ENCODE assay signal across 14 cellular contexts in the genomic region with DNA sequence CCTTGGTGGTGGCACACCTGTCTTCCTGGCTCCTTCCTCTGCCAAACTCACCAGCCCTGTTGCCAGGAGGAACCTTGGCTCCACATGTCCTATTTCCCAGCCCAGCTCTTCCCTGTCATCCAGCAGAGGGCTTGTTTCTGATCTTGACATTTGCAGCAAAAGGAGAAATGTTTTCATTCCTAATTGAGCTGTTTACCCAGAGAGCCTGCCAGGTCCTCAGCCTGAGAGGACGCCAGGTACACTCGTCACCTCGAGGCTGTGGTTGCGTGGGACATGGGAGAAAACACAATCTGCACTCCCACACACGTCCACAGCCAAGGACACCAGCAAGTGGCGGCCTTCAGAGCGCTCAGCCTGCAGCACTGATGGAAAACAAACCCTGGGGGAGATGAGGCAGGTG.
DNase-seq lines count a peak whose midpoint lies in the region; TF ChIP-seq lines count a peak whose summit lies in the region.
"Had no signal": no experiment of that assay in that cellular context is flagged by ENCODE, and none has a peak within 500 bp of the region (broad histone marks: within the 10 kb centered on the region; RNA-seq: fewer than 3 reads in every experiment).

No MANE protein-coding gene starts in this region.

- in situ Hi-C loops in GM23248 (cut with MboI): no loop called here

- H3K36me3 ChIP-seq in BLaER1 (no peaks in the 10 kb centered on the region), ovary (no peaks in the 10 kb centered on the region), GM23248 (ENCODE audit: low read depth) (no peaks in the 10 kb centered on the region)

- H4K20me1 ChIP-seq in BLaER1 (no peaks in the 10 kb centered on the region), GM23248 (ENCODE audit: insufficient read depth) (no peaks in the 10 kb centered on the region)

- H3K4me3 ChIP-seq in BLaER1: no peak overlapping the region
- H3K4me3 ChIP-seq in ovary: no peak overlapping the region
- H3K4me3 ChIP-seq in GM23248: no peak overlapping the region
- H3K4me3 ChIP-seq: adrenal gland, vagina had no signal

- TF ChIP-seq CTCF in ovary (IDR thresholded peaks at IDR 0.05): peak in 1 of 3 donors; percentile 48

- no peak overlapping the region for H3K9ac ChIP-seq in BLaER1
- no peak overlapping the region for H3K9ac ChIP-seq in GM23248

- H3K9me3 ChIP-seq in BLaER1 (no peaks in the 10 kb centered on the region), ovary (no peaks in the 10 kb centered on the region), GM23248 (ENCODE audit: low read depth) (no peaks in the 10 kb centered on the region)
- H3K9me3 ChIP-seq: adrenal gland, vagina had no signal

- DNase-seq in NCI-H1092 treated with DMSO at 0.1 percent for 48 hours (lab: John Stamatoyannopoulos, UW) (peak; percentile 49), cerebellum (ENCODE audit: low spot score) (peak; percentile 87), ovary (peak; percentile 74 to 90 (median 85)), NK-92 (lab: John Stamatoyannopoulos, UW; ENCODE audit: unreplicated experiment) (no peak), COLO829 (ENCODE audit: low spot score) (no peak), GM23248 (no peak)
- DNase-seq in stimulated activated CD4-positive, alpha-beta T cell treated with anti-CD3 and anti-CD28 coated beads, Interleukin-4, amount 100 ng/mL, for 4 hours: no peak
- DNase-seq: foreskin keratinocyte; naive B cell; stimulated activated naive CD8-positive, alpha-beta T cell treated with anti-CD3 and anti-CD28 coated beads, Interleukin-15, Interleukin-2, amounts not matched to agents 100 U/mL and 50 U/mL, for 24 hours; T-cell had no signal

- TF ChIP-seq POLR2A in ovary (IDR thresholded peaks at IDR 0.05): no peak

- no peaks in the 10 kb centered on the region for H3K79me2 ChIP-seq in GM23248 (ENCODE audit: insufficient read depth)

- H3F3A ChIP-seq in GM23248 (ENCODE audit: insufficient read depth): no peaks in the 10 kb centered on the region

- TF ChIP-seq EP300 in ovary (IDR thresholded peaks at IDR 0.05): no peak

- H3K9me2 ChIP-seq in GM23248 (ENCODE audit: insufficient read depth): no peaks in the 10 kb centered on the region

- H3K27me3 ChIP-seq in BLaER1 (no peaks in the 10 kb centered on the region), ovary (no peaks in the 10 kb centered on the region), GM23248 (replicated peaks; ENCODE audit: insufficient read depth) (no peaks in the 10 kb centered on the region)
- H3K27me3 ChIP-seq: adrenal gland, foreskin keratinocyte, vagina had no signal

- H2AFZ ChIP-seq in GM23248: no peak overlapping the region

- intact Hi-C loops in ovary (cut with DNase I): loop anchor here in 1 of 4 donors (5.0 to 10.0 kb wide), 2 partner anchors 51 to 199 kb away; a partner anchor contains a TSS

- H3K27ac ChIP-seq in BLaER1 (no peak overlapping the region), ovary (peak overlapping the region; percentile 64 to 67), GM23248 (no peak overlapping the region)
- H3K27ac ChIP-seq: adrenal gland, foreskin keratinocyte, vagina had no signal

- H3K4me2 ChIP-seq in BLaER1: peak overlapping the region; percentile 27
- H3K4me2 ChIP-seq in GM23248 (ENCODE audit: unreplicated experiment): no peak overlapping the region

- 10 to 23% (median 17%) methylated on average over 7 of the region's 7 CpGs for WGBS in ovary, 3 donors
- 87% methylated on average over 7 of the region's 7 CpGs for WGBS in GM23248 (ENCODE audit: low coverage in 1 of 2, low lambda C conversion rate in 2 of 2, missing lambda C conversion rate in 2 of 2), 2 experiments

- H3K4me1 ChIP-seq in BLaER1 (peaks cover 43% of the 10 kb centered on the region), ovary (ENCODE audit: insufficient read depth) (peaks cover 42% of the 10 kb centered on the region), GM23248 (ENCODE audit: insufficient read depth) (no peaks in the 10 kb centered on the region)

Comparison
In these comparisons a context has a peak if more than half of its experiments do, and no peak if none do; other contexts are left out.
1. H3K27ac ChIP-seq: peak in ovary (2 of 2); none in BLaER1 (single experiment) and GM23248 (single experiment).
2. DNase-seq: peak in NCI-H1092 treated with DMSO at 0.1 percent for 48 hours (single experiment), cerebellum (single experiment) and ovary (5 of 5); none in NK-92 (single experiment), COLO829 (single experiment), stimulated activated CD4-positive, alpha-beta T cell treated with anti-CD3 and anti-CD28 coated beads, Interleukin-4, amount 100 ng/mL, for 4 hours (0 of 2) and GM23248 (single experiment).